Comparison of ENCODE assay signal across 31 cellular contexts in genomic region chr13:93200626-93201025, GRCh38. TPM values are rescaled to one million over a fixed set of nuclear protein-coding genes. Genes with fewer than 3 reads are reported as not detected.
"Had no signal": no experiment of that assay in that cellular context is flagged by ENCODE, and none has a peak within 500 bp of the region (broad histone marks: within the 10 kb centered on the region; RNA-seq: fewer than 3 reads in every experiment).

No MANE protein-coding gene starts in this region.

- H3K79me2 ChIP-seq: parathyroid adenoma had no signal

- H3K27me3 ChIP-seq: neural progenitor cell, ovary, right lobe of liver, sigmoid colon, spleen, suprapubic skin, testis, tibial artery, transverse colon, upper lobe of right lung, uterus had no signal

- H3K4me3 Mint-ChIP-seq: natural killer cell; nephron; neural progenitor cell; stimulated activated memory B cell treated with anti-CD40 and anti-IgM and Interleukin-4, amounts not matched to agents 10 μg/mL and 1 μg/mL and 100 μg/mL, for 72 hours; stimulated activated naive CD8-positive, alpha-beta T cell treated with anti-CD3 and anti-CD28 coated beads, Interleukin-15, amount 100 ng/mL, for 72 hours; type B pancreatic cell had no signal

- H3K27me3 Mint-ChIP-seq: stimulated activated memory B cell treated with anti-CD40 and anti-IgM and Interleukin-4, amounts not matched to agents 10 μg/mL and 1 μg/mL and 100 μg/mL, for 72 hours; stimulated activated naive CD8-positive, alpha-beta T cell treated with anti-CD3 and anti-CD28 coated beads, Interleukin-15, amount 100 ng/mL, for 72 hours; type B pancreatic cell had no signal

- H2AFZ ChIP-seq: neural progenitor cell, parathyroid adenoma had no signal

- H3K4me1 ChIP-seq: neural progenitor cell, parathyroid adenoma, psoas muscle, sigmoid colon, spleen, suprapubic skin, testis, tibial artery, transverse colon, upper lobe of right lung, uterus had no signal

- H3K4me3 ChIP-seq: neural progenitor cell, ovary, psoas muscle, right lobe of liver, sigmoid colon, smooth muscle cell, spleen, suprapubic skin, testis, tibial artery, transverse colon, upper lobe of right lung, uterus had no signal

- H3K36me3 Mint-ChIP-seq: natural killer cell; neural progenitor cell; stimulated activated memory B cell treated with anti-CD40 and anti-IgM and Interleukin-4, amounts not matched to agents 10 μg/mL and 1 μg/mL and 100 μg/mL, for 72 hours; type B pancreatic cell had no signal

- DNase-seq: natural killer cell; occipital lobe; ovary; posterior cingulate gyrus; psoas muscle; right cardiac atrium; right lobe of liver; sigmoid colon; spleen; stimulated activated CD4-positive, alpha-beta T cell treated with anti-CD3 and anti-CD28 coated beads, Interleukin-12 subunit alpha, Interleukin-12 subunit beta, amount 100 ng/mL, for 4 hours; stimulated activated CD4-positive, alpha-beta T cell treated with anti-CD3 and anti-CD28 coated beads, Interleukin-1b, Interleukin-23, amount 100 ng/mL, for 48 hours; stimulated activated CD4-positive, alpha-beta T cell treated with anti-CD3 and anti-CD28 coated beads, Interleukin-4, amount 100 ng/mL, for 1 hour; stimulated activated CD4-positive, alpha-beta T cell treated with anti-CD3 and anti-CD28 coated beads, Interleukin-4, amount 100 ng/mL, for 4 hours; stimulated activated CD8-positive, alpha-beta memory T cell treated with anti-CD3 and anti-CD28 coated beads, Interleukin-4, amount 100 ng/mL, for 48 hours; stimulated activated naive CD4-positive, alpha-beta T cell; stimulated activated naive CD8-positive, alpha-beta T cell treated with anti-CD3 and anti-CD28 coated beads, Interleukin-15, amount 100 ng/mL, for 72 hours; stimulated activated naive CD8-positive, alpha-beta T cell treated with anti-CD3 and anti-CD28 coated beads, Interleukin-15, Interleukin-2, amounts not matched to agents 100 U/mL and 50 U/mL, for 24 hours; substantia nigra; testis; tibial artery; transverse colon; upper lobe of right lung; uterus had no signal

- ATAC-seq: natural killer cell; psoas muscle; right cardiac atrium; right lobe of liver; stimulated activated memory B cell treated with anti-CD40 and anti-IgM and Interleukin-4, amounts not matched to agents 10 μg/mL and 1 μg/mL and 100 μg/mL, for 72 hours; stimulated activated naive CD8-positive, alpha-beta T cell treated with anti-CD3 and anti-CD28 coated beads, Interleukin-15, amount 100 ng/mL, for 72 hours; stimulated activated naive CD8-positive, alpha-beta T cell treated with anti-CD3 and anti-CD28 coated beads, Interleukin-15, Interleukin-2, amounts not matched to agents 100 U/mL and 50 U/mL, for 24 hours; upper lobe of right lung had no signal

- H3K27ac Mint-ChIP-seq: natural killer cell; nephron; neural progenitor cell; progenitor cell of endocrine pancreas; stimulated activated memory B cell treated with anti-CD40 and anti-IgM and Interleukin-4, amounts not matched to agents 10 μg/mL and 1 μg/mL and 100 μg/mL, for 72 hours; stimulated activated naive CD8-positive, alpha-beta T cell treated with anti-CD3 and anti-CD28 coated beads, Interleukin-15, amount 100 ng/mL, for 72 hours; type B pancreatic cell had no signal

- H3K36me3 ChIP-seq: neural progenitor cell, ovary, right lobe of liver, sigmoid colon, spleen, suprapubic skin, tibial artery, transverse colon, upper lobe of right lung, uterus had no signal

- H3K27ac ChIP-seq: neural progenitor cell, ovary, parathyroid adenoma, psoas muscle, right lobe of liver, sigmoid colon, spleen, suprapubic skin, testis, tibial artery, transverse colon, upper lobe of right lung, uterus had no signal

- H3K9me3 Mint-ChIP-seq: stimulated activated memory B cell treated with anti-CD40 and anti-IgM and Interleukin-4, amounts not matched to agents 10 μg/mL and 1 μg/mL and 100 μg/mL, for 72 hours had no signal

- H3K4me1 Mint-ChIP-seq: natural killer cell; nephron; neural progenitor cell; stimulated activated memory B cell treated with anti-CD40 and anti-IgM and Interleukin-4, amounts not matched to agents 10 μg/mL and 1 μg/mL and 100 μg/mL, for 72 hours; stimulated activated naive CD8-positive, alpha-beta T cell treated with anti-CD3 and anti-CD28 coated beads, Interleukin-15, amount 100 ng/mL, for 72 hours had no signal

- H3K4me2 ChIP-seq: neural progenitor cell, smooth muscle cell had no signal

RNA-seq across cellular contexts. Expression of gene GPC6, which starts 26.0 kb away (rescaled TPM):
- total RNA-seq: natural killer cell had no signal
